In the genomic region with DNA sequence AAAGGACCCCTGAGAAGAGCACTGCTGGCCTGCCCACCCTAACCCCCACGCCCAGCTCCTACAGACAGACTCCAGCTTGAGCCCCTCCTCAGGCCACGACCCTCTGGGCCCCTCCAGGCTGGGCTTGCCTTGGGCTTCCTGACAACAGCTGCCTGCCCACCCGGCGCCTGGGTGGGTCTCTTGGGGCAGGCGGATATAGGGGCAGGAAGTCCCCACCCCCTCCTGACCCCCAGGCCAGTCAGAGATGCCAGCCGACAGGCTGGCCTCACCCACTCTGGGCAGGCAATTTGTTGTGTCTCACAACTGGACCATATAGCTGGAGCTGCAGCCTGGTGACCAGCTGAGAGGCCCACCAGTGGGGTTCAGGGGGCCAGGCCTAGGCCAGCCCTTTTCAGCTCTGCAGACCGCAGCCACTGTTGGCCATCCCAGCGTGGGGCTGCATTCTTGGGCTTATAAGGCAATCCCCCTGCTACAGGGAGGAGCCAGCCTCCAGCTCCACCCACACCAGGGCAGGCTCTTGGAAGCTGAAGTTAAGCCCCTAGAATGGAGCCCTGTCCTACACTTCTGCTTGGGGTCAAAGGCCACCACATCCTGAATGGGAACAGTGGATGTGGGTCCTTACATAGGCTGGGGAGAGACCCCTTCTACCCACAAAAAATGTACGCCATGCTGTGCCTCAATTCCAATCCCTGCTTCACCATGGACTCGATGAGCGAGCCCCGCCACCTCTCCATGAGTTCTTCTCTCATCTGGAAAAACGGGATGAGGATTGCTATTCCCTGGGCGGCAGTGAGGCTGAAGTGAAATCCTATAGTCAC, we compare ENCODE assay signal across 8 cellular contexts. TPM values are rescaled to one million over a fixed set of nuclear protein-coding genes. Genes with fewer than 3 reads are reported as not detected.
DNase-seq lines count a peak whose midpoint lies in the region; ATAC-seq and TF ChIP-seq lines count a peak whose summit lies in the region.

No MANE protein-coding gene starts in this region.

- H3K27me3 Mint-ChIP-seq in activated T-helper 2 cell treated with anti-CD3 and anti-CD28 coated beads, Interferon-gamma antibody, Interleukin-2, Interleukin-4, amounts not matched to agents 10 μg/mL and 5 μg/mL and 100 μg/mL, durations not matched to agents 14 hours and 24 hours and 36 hours (ENCODE audit: low read depth) = peaks cover 18% of the 10 kb centered on the region

- DNase-seq in A172 (ENCODE audit: low spot score) (peak; percentile 96), HEK293T (ENCODE audit: extremely low spot score) (peak; percentile 57), hepatic stellate cell (ENCODE audit: low spot score) (peak; percentile 88), inferior parietal cortex (ENCODE audit: extremely low spot score) (no peak)
- DNase-seq in activated T-helper 2 cell treated with anti-CD3 and anti-CD28 coated beads, Interferon-gamma antibody, Interleukin-2, Interleukin-4, amounts not matched to agents 10 μg/mL and 5 μg/mL and 100 μg/mL, durations not matched to agents 14 hours and 24 hours and 36 hours (ENCODE audit: low spot score) = no peak

- peaks cover 23% of the 10 kb centered on the region for H3K36me3 Mint-ChIP-seq in activated T-helper 2 cell treated with anti-CD3 and anti-CD28 coated beads, Interferon-gamma antibody, Interleukin-2, Interleukin-4, amounts not matched to agents 10 μg/mL and 5 μg/mL and 100 μg/mL, durations not matched to agents 14 hours and 24 hours and 36 hours (ENCODE audit: low read depth)

- intact Hi-C loops in activated T-helper 2 cell treated with anti-CD3 and anti-CD28 coated beads, Interferon-gamma antibody, Interleukin-2, Interleukin-4, amounts not matched to agents 10 μg/mL and 5 μg/mL and 100 μg/mL, durations not matched to agents 14 hours and 24 hours and 36 hours (cut with micrococcal nuclease) = loop anchor here (2.0 to 5.0 kb wide), 3 partner anchors 69 to 383 kb away; a partner anchor contains a TSS

- H3K4me1 Mint-ChIP-seq in activated T-helper 2 cell treated with anti-CD3 and anti-CD28 coated beads, Interferon-gamma antibody, Interleukin-2, Interleukin-4, amounts not matched to agents 10 μg/mL and 5 μg/mL and 100 μg/mL, durations not matched to agents 14 hours and 24 hours and 36 hours (ENCODE audit: low read depth) = peaks cover 23% of the 10 kb centered on the region

- peak overlapping the region; percentile 75 to 89 (median 88) for H3K4me3 ChIP-seq in skeletal muscle tissue (ENCODE audit: low read length in 3 of 3)

- POLR2A ChIA-PET in HEK293T (lab: Yijun Ruan, JAX) = interaction anchor here (0.6 to 3.7 kb wide), 9 partner anchors 10 to 249 kb away, joined by 3 to 21 read pairs (median 4); a partner anchor contains a TSS

- ATAC-seq in GM18873 (IDR thresholded peaks at IDR 0.05; ENCODE audit: low FRiP score, unreplicated experiment) (no peak), HG03095 (IDR thresholded peaks at IDR 0.05; ENCODE audit: unreplicated experiment) (no peak)

- H3K9ac ChIP-seq in skeletal muscle tissue (ENCODE audit: low read depth in 1 of 3, low read length in 3 of 3) = peak overlapping the region; percentile 90 to 97 (median 90)

- peaks cover 46 to 77% (median 65%) of the 10 kb centered on the region in 3 donors for H3K4me1 ChIP-seq in skeletal muscle tissue (ENCODE audit: control insufficient read depth in 3 of 3, insufficient read depth in 3 of 3, low read length in 3 of 3)

- H3K9me3 Mint-ChIP-seq in activated T-helper 2 cell treated with anti-CD3 and anti-CD28 coated beads, Interferon-gamma antibody, Interleukin-2, Interleukin-4, amounts not matched to agents 10 μg/mL and 5 μg/mL and 100 μg/mL, durations not matched to agents 14 hours and 24 hours and 36 hours = no peaks in the 10 kb centered on the region

- H3K9me3 ChIP-seq in skeletal muscle tissue (ENCODE audit: control insufficient read depth in 3 of 3, low read length in 3 of 3) = no peaks in the 10 kb centered on the region

- CTCF ChIA-PET in HEK293T (lab: Yijun Ruan, JAX) = interaction anchor here (0.5 to 3.8 kb wide), 8 partner anchors 23 to 382 kb away, joined by 3 to 23 read pairs (median 4); no protein-coding TSS in a partner anchor

- no peaks in the 10 kb centered on the region for H3K27me3 ChIP-seq in skeletal muscle tissue (ENCODE audit: control insufficient read depth in 3 of 3, insufficient read depth in 3 of 3, low read length in 3 of 3)

- peak overlapping the region; percentile 78 for H3K4me3 Mint-ChIP-seq in activated T-helper 2 cell treated with anti-CD3 and anti-CD28 coated beads, Interferon-gamma antibody, Interleukin-2, Interleukin-4, amounts not matched to agents 10 μg/mL and 5 μg/mL and 100 μg/mL, durations not matched to agents 14 hours and 24 hours and 36 hours (ENCODE audit: low read depth)

- H3K27ac Mint-ChIP-seq in activated T-helper 2 cell treated with anti-CD3 and anti-CD28 coated beads, Interferon-gamma antibody, Interleukin-2, Interleukin-4, amounts not matched to agents 10 μg/mL and 5 μg/mL and 100 μg/mL, durations not matched to agents 14 hours and 24 hours and 36 hours = no peak overlapping the region

- peak overlapping the region; percentile 99 for H3K27ac ChIP-seq in skeletal muscle tissue (ENCODE audit: low read depth, low read length)

- peaks cover 28 to 39% (median 36%) of the 10 kb centered on the region in 3 donors for H3K36me3 ChIP-seq in skeletal muscle tissue (ENCODE audit: control insufficient read depth in 3 of 3, insufficient read depth in 3 of 3, low read length in 3 of 3)

TF ChIP-seq in HEK293T, 16 proteins besides CTCF, POLR2A, EP300 and RAD21:
- no peak for TF ChIP-seq TARDBP (IDR thresholded peaks at IDR 0.05)
- TF ChIP-seq ARNT (IDR thresholded peaks at IDR 0.05) = no peak
- no peak for TF ChIP-seq BHLHE40 (IDR thresholded peaks at IDR 0.05; ENCODE audit: borderline replicate concordance)
- TF ChIP-seq HDGF (IDR thresholded peaks at IDR 0.05; ENCODE audit: borderline replicate concordance) = 0 out of 2 replicates have a peak, but pooled peaks have one; percentile 67

RNA-seq across cellular contexts. Expression of a gene that starts 2.0 kb away (rescaled TPM):
- total RNA-seq in A172 (2014; rRNA removed; shearing (Covaris generic)) = 189 and 215 TPM in 2 replicates
- 85.4 and 86.9 TPM in 2 replicates for total RNA-seq in activated T-helper 2 cell treated with anti-CD3 and anti-CD28 coated beads, Interferon-gamma antibody, Interleukin-2, Interleukin-4, amounts not matched to agents 10 μg/mL and 5 μg/mL and 100 μg/mL, durations not matched to agents 14 hours and 24 hours and 36 hours
- total RNA-seq in skeletal muscle tissue = 44.9 TPM

RNA-seq across cellular contexts. Expression of a gene that starts 14.2 kb away (rescaled TPM):
- 0.19 and 1.7 TPM in 2 replicates for total RNA-seq in A172 (2014; rRNA removed; shearing (Covaris generic))
- 3.3 and 4.9 TPM in 2 replicates for total RNA-seq in activated T-helper 2 cell treated with anti-CD3 and anti-CD28 coated beads, Interferon-gamma antibody, Interleukin-2, Interleukin-4, amounts not matched to agents 10 μg/mL and 5 μg/mL and 100 μg/mL, durations not matched to agents 14 hours and 24 hours and 36 hours
- 5.7 TPM for total RNA-seq in skeletal muscle tissue

RNA-seq across cellular contexts. Expression of a gene that starts 21.3 kb away (rescaled TPM):
- total RNA-seq in A172 (2014; rRNA removed; shearing (Covaris generic)) = 153 and 154 TPM in 2 replicates
- total RNA-seq in activated T-helper 2 cell treated with anti-CD3 and anti-CD28 coated beads, Interferon-gamma antibody, Interleukin-2, Interleukin-4, amounts not matched to agents 10 μg/mL and 5 μg/mL and 100 μg/mL, durations not matched to agents 14 hours and 24 hours and 36 hours = 138 and 144 TPM in 2 replicates
- total RNA-seq in skeletal muscle tissue = 33.9 TPM

RNA-seq across cellular contexts. Expression of a gene that starts 22.0 kb away (rescaled TPM):
- 343 and 354 TPM in 2 replicates for total RNA-seq in A172 (2014; rRNA removed; shearing (Covaris generic))
- 28.7 and 32.9 TPM in 2 replicates for total RNA-seq in activated T-helper 2 cell treated with anti-CD3 and anti-CD28 coated beads, Interferon-gamma antibody, Interleukin-2, Interleukin-4, amounts not matched to agents 10 μg/mL and 5 μg/mL and 100 μg/mL, durations not matched to agents 14 hours and 24 hours and 36 hours
- 108 TPM for total RNA-seq in skeletal muscle tissue

RNA-seq across cellular contexts. Expression of a gene that starts 48.8 kb away (rescaled TPM):
- total RNA-seq in A172 (2014; rRNA removed; shearing (Covaris generic)) = 58.8 and 72.4 TPM in 2 replicates
- 12.1 and 13.0 TPM in 2 replicates for total RNA-seq in activated T-helper 2 cell treated with anti-CD3 and anti-CD28 coated beads, Interferon-gamma antibody, Interleukin-2, Interleukin-4, amounts not matched to agents 10 μg/mL and 5 μg/mL and 100 μg/mL, durations not matched to agents 14 hours and 24 hours and 36 hours
- total RNA-seq in skeletal muscle tissue = 0.52 TPM

Comparison
In these comparisons a context has a peak if more than half of its experiments do, and no peak if none do; other contexts are left out.
1. DNase-seq: peak in A172 (single experiment), HEK293T (single experiment) and hepatic stellate cell (single experiment); none in activated T-helper 2 cell treated with anti-CD3 and anti-CD28 coated beads, Interferon-gamma antibody, Interleukin-2, Interleukin-4, amounts not matched to agents 10 μg/mL and 5 μg/mL and 100 μg/mL, durations not matched to agents 14 hours and 24 hours and 36 hours (single experiment) and inferior parietal cortex (single experiment).